Comparison of ENCODE assay signal across 8 cellular contexts in the genomic region with DNA sequence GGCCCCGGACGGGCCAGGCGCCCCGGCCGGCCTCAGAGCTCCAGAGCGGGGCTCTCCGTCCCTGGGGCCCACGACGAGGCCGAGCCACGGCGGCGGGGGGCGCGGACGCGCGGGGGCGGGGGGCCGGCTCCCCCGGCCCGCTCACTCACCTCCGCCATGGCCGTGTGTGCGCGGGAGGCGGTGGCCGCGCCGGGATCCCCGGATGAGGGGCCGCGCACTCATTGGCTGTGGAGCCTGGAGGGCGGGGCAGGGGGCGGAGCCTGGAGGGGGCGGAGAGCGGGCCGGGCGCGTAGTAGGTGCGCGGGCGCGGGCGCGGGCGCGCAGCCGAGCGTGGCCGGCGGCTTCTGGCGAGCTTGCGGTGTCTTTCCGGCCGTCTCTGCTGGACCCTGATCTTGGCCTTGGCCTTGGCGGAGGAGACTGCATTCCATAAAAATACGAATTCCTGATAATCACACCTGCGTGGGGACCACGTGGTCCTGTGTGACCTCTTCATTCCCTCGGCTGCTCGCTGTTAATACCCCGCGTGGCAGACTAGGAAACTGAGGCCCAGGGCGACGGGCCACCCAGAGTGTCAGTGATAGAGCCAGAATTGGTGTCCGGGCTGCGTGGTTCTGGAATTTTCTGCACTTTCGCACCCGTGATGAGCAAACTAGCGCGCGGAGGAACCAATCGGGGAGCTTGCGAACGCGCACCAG. TPM values are rescaled to one million over a fixed set of nuclear protein-coding genes. Genes with fewer than 3 reads are reported as not detected.
A peak's percentile ranks its signal among the peaks of the same experiment; 100 is the strongest.
DNase-seq lines count a peak whose midpoint lies in the region; ATAC-seq, FAIRE-seq and TF ChIP-seq lines count a peak whose summit lies in the region.

A gene with protein sequence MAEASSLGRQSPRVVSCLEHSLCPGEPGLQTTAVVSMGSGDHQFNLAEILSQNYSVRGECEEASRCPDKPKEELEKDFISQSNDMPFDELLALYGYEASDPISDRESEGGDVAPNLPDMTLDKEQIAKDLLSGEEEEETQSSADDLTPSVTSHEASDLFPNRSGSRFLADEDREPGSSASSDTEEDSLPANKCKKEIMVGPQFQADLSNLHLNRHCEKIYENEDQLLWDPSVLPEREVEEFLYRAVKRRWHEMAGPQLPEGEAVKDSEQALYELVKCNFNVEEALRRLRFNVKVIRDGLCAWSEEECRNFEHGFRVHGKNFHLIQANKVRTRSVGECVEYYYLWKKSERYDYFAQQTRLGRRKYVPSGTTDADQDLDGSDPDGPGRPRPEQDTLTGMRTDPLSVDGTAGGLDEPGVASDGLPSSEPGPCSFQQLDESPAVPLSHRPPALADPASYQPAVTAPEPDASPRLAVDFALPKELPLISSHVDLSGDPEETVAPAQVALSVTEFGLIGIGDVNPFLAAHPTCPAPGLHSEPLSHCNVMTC (minus strand): TSS at position 172 of the 695 bp plus-strand sequence. CDS start 14 bp downstream, at position 158.

- peak within 1 kb of the TSS; percentile 57 for H3K27ac Mint-ChIP-seq in memory B cell

- peak within 1 kb of the TSS; percentile 73 for H2AFZ ChIP-seq in H1 (ENCODE audit: low read length)

- H3K9ac ChIP-seq in H1 (replicated peaks in 1 of 4; ENCODE audit: extremely low read depth in 1 of 4, low read depth in 3 of 4, low read length in 3 of 4): peak within 1 kb of the TSS; percentile 54 to 97 (median 64)

- peak within 1 kb of the TSS; percentile 94 for H4K5ac ChIP-seq in H1 (ENCODE audit: insufficient read length, low read depth, low read length)

- H3K4ac ChIP-seq in H1 (replicated peaks; ENCODE audit: insufficient read length, low read depth, low read length): peak within 1 kb of the TSS; percentile 99

- H2BK20ac ChIP-seq in H1 (ENCODE audit: low read length): no peak within 1 kb of the TSS

- no peak within 1 kb of the TSS for H3K14ac ChIP-seq in H1 (ENCODE audit: insufficient read length)

- H3K23ac ChIP-seq in H1 (ENCODE audit: insufficient read length): no peak within 1 kb of the TSS

- H2BK120ac ChIP-seq in H1 (replicated peaks; ENCODE audit: low read depth, low read length): peak within 1 kb of the TSS; percentile 72

- peak; percentile 79 for TF ChIP-seq POLR2A in A549 (IDR thresholded peaks at IDR 0.05; ENCODE audit: low read length)
- TF ChIP-seq POLR2A in H1 (IDR thresholded peaks at IDR 0.05; ENCODE audit: control extremely low read depth in 1 of 2, low read depth in 2 of 2, low read length in 2 of 2): peak; percentile 73 to 87

- no peaks in the 10 kb centered on the region; a peak in 3 of 8 replicates for H3K36me3 ChIP-seq in H1 (ENCODE audit: control insufficient read depth in 2 of 4, insufficient read depth in 4 of 4, low read length in 3 of 4)

- no peaks in the 10 kb centered on the region for H3K9me3 ChIP-seq in A549
- H3K9me3 ChIP-seq in H1 (ENCODE audit: insufficient read depth in 2 of 2, low read depth in 1 of 2, low read length in 1 of 2): no peaks in the 10 kb centered on the region

- WGBS in A549 (ENCODE audit: missing lambda C conversion rate): 28% methylated on average over 36 of the region's 77 CpGs
- WGBS in H1 (ENCODE audit: extremely low coverage in 1 of 2, insufficient coverage in 1 of 2, insufficient read length in 1 of 2, insufficient replicate concordance in 2 of 2, low coverage in 1 of 2, low lambda C conversion rate in 2 of 2, missing lambda C conversion rate in 1 of 2), 2 experiments: 51% methylated on average over 15 of the region's 77 CpGs; no CpG with 5 or more reads in 1 of the 2 experiments

- no peaks in the 10 kb centered on the region for H3K27me3 Mint-ChIP-seq in memory B cell

- peaks cover 4% of the 10 kb centered on the region for H3K36me3 Mint-ChIP-seq in memory B cell

- peaks cover 39 to 44% of the 10 kb centered on the region in 2 experiments for H3K79me2 ChIP-seq in H1 (ENCODE audit: control insufficient read depth in 1 of 2, insufficient read depth in 2 of 2, low read length in 2 of 2)

- peaks cover 16 to 33% of the 10 kb centered on the region in 2 experiments for H4K20me1 ChIP-seq in H1 (replicated peaks in 1 of 2; ENCODE audit: control insufficient read depth in 1 of 2, insufficient read depth in 2 of 2, low read length in 2 of 2)

- peaks cover 20% of the 10 kb centered on the region for H3K79me1 ChIP-seq in H1 (ENCODE audit: low read depth, low read length)

- peak within 1 kb of the TSS; percentile 79 for H3K4me3 Mint-ChIP-seq in memory B cell

- FAIRE-seq in A549 (lab: Jason Lieb, UNC) (no peak), H1 (lab: Jason Lieb, UNC) (no peak)

- CTCF ChIA-PET in A549 (lab: Yijun Ruan, JAX): no interaction called here
- CTCF ChIA-PET in H1 (lab: Charles Lee; ENCODE audit: partially characterized antibody): interaction anchor here (1.6 kb wide), 1 partner anchor 151 kb away, joined by 3 read pairs; no protein-coding TSS in a partner anchor

- peak within 1 kb of the TSS; percentile 90 for H3K56ac ChIP-seq in H1 (replicated peaks; ENCODE audit: insufficient read length, low read depth, low read length)

- H3K27ac ChIP-seq in A549: peak within 1 kb of the TSS; percentile 92 to 99
- no peak within 1 kb of the TSS for H3K27ac ChIP-seq in H1 (ENCODE audit: low read depth, low read length)

- H3K27me3 ChIP-seq in H1 (replicated peaks in 1 of 4; ENCODE audit: control insufficient read depth in 3 of 4, extremely low read depth in 1 of 4, insufficient read depth in 3 of 4, low read length in 3 of 4): peaks cover 0 to 7% (median 4%) of the 10 kb centered on the region in 4 experiments; a peak in 3 of 7 replicates

- peak within 1 kb of the TSS; percentile 53; the same call in 1 of the 2 replicates for H2BK15ac ChIP-seq in H1 (ENCODE audit: low read length)

- H3K4me1 Mint-ChIP-seq in memory B cell: peaks cover 27% of the 10 kb centered on the region

- peak within 1 kb of the TSS; percentile 90; the same call in 1 of the 2 replicates for H2BK12ac ChIP-seq in H1 (ENCODE audit: low read depth, low read length)

- POLR2A ChIA-PET in A549 (lab: Yijun Ruan, JAX): no interaction called here
- POLR2A ChIA-PET in H1 (lab: Charles Lee; ENCODE audit: partially characterized antibody): interaction anchor here (0.6 to 2.4 kb wide), 11 partner anchors 10 to 227 kb away, joined by 3 to 9 read pairs (median 4); no protein-coding TSS in a partner anchor

- peaks cover 17% of the 10 kb centered on the region; the same call in 2 of the 3 replicates for H3K4me1 ChIP-seq in A549
- H3K4me1 ChIP-seq in H1 (replicated peaks in 1 of 4; ENCODE audit: control insufficient read depth in 3 of 4, insufficient read depth in 4 of 4, low read length in 3 of 4): peaks cover 0 to 15% (median 9%) of the 10 kb centered on the region in 4 experiments; a peak in 6 of 7 replicates

- peak; percentile 95 for ATAC-seq in A549
- ATAC-seq in GM18519 (IDR thresholded peaks at IDR 0.05; ENCODE audit: low FRiP score, unreplicated experiment): peak; percentile 48
- ATAC-seq in HG03139 (IDR thresholded peaks at IDR 0.05; ENCODE audit: unreplicated experiment): peak; percentile 66
- peak; percentile 98 for ATAC-seq in memory B cell (ENCODE audit: low read depth)

- peaks cover 9% of the 10 kb centered on the region; the same call in 1 of the 2 replicates for H3K23me2 ChIP-seq in H1 (ENCODE audit: low read depth, low read length)

- no peaks in the 10 kb centered on the region for H3K9me3 Mint-ChIP-seq in memory B cell

- H2AK5ac ChIP-seq in H1 (ENCODE audit: low read depth, low read length): peak within 1 kb of the TSS; percentile 75; the same call in 1 of the 2 replicates

- H3K4me2 ChIP-seq in A549 (peak within 1 kb of the TSS; percentile 93), H1 (ENCODE audit: insufficient read depth in 1 of 2, low read depth in 2 of 2, low read length in 2 of 2) (peak within 1 kb of the TSS; percentile 83 to 94)

- H2BK5ac ChIP-seq in H1 (ENCODE audit: low read depth, low read length): no peak within 1 kb of the TSS; the same call in 1 of the 2 replicates

- TF ChIP-seq CTCF in A549 (IDR thresholded peaks at IDR 0.05): no peak
- no peak for TF ChIP-seq CTCF in H1 (IDR thresholded peaks at IDR 0.05; ENCODE audit: control extremely low read depth in 1 of 3, insufficient read depth in 1 of 3, low read depth in 1 of 3, low read length in 3 of 3)

- H4K91ac ChIP-seq in H1 (replicated peaks; ENCODE audit: insufficient read length, low read length): peak within 1 kb of the TSS; percentile 85

- DNase-seq in A549 (ENCODE audit: low read depth in 1 of 2, low spot score in 1 of 2) (peak; percentile 80), NCI-H748 treated with DMSO at 0.1 percent for 48 hours (lab: John Stamatoyannopoulos, UW) (peak; percentile 30), H1 (ENCODE audit: low read depth in 1 of 2, low spot score in 2 of 2) (peak; percentile 44 to 100), memory B cell (ENCODE audit: low spot score in 2 of 2) (peak; percentile 96 to 99)
- peak; percentile 77 to 82 for DNase-seq in activated CD8-positive, alpha-beta memory T cell treated with anti-CD3 and anti-CD28 coated beads for 4 hours (ENCODE audit: low read depth in 2 of 2)
- DNase-seq in stimulated activated CD4-positive, alpha-beta T cell treated with anti-CD3 and anti-CD28 coated beads, TNF-alpha, amount 100 ng/mL, for 48 hours (ENCODE audit: low read depth in 3 of 3): peak; percentile 79 to 86 (median 84)

- peak within 1 kb of the TSS; percentile 85; the same call in 1 of the 2 replicates for H3K18ac ChIP-seq in H1 (ENCODE audit: extremely low read depth, low read length)

- no peak for TF ChIP-seq EP300 in A549 (IDR thresholded peaks at IDR 0.05)
- no peak for TF ChIP-seq EP300 in H1 (IDR thresholded peaks at IDR 0.05; ENCODE audit: borderline replicate concordance in 1 of 2, low read depth in 2 of 2, low read length in 2 of 2)

- H3K4me3 ChIP-seq in A549: peak within 1 kb of the TSS; percentile 94
- H3K4me3 ChIP-seq in H1 (ENCODE audit: extremely low read depth in 1 of 4, insufficient read depth in 2 of 4, low read depth in 3 of 4, low read length in 4 of 4): peak within 1 kb of the TSS; percentile 52 to 85 (median 61)

- no peak for TF ChIP-seq RAD21 in A549 (conservative IDR thresholded peaks at IDR 0.05 in 1 of 2, IDR thresholded peaks at IDR 0.05 in 1 of 2)
- no peak for TF ChIP-seq RAD21 in H1 (IDR thresholded peaks at IDR 0.05 in 1 of 2, conservative IDR thresholded peaks at IDR 0.05 in 1 of 2; ENCODE audit: low read depth in 2 of 2, low read length in 2 of 2)

- peak within 1 kb of the TSS; percentile 97 for H4K8ac ChIP-seq in H1 (ENCODE audit: extremely low read depth, insufficient read depth, low read length)

RNA-seq across cellular contexts. Expression of the gene that starts here (rescaled TPM):
- polyA plus RNA-seq in A549 (2011; rRNA removed) (8.8 and 15.2 TPM in 2 replicates), A549 (2017; fragmentation: RNase III; extraction: RNeasy Plus Mini Kit Qiagen cat#74134 plus additional on column Dnase treatment) (9.3 to 11.5 TPM (median 11.2 TPM) in 3 replicates), H1 (2011; rRNA removed) (30.3 and 53.1 TPM in 2 replicates)
- 9.2 and 13.2 TPM in 2 replicates for polyA plus RNA-seq in A549 (2012; cell fraction: cytosol; rRNA removed)
- polyA plus RNA-seq in A549 (2012; cell fraction: nucleus; rRNA removed): 29.6 and 40.2 TPM in 2 replicates
- 27.5 and 61.5 TPM in 2 replicates for polyA minus RNA-seq in A549 (2011; rRNA and poly(A)+ RNA removed)
- total RNA-seq in H1 (2021; fragmentation: NEBNext Ultra II Directional; extraction: Animal tissue kit (Norgen Biotek cat#: 25700)): 45.7 and 48.3 TPM in 2 replicates
- 23.4 TPM for polyA plus RNA-seq in H1 (2011; cell fraction: cytosol; rRNA removed)
- polyA plus RNA-seq in H1 (2011; cell fraction: nucleus; rRNA removed): 73.3 TPM
- 44.7 to 62.6 TPM (median 54.6 TPM) in 4 replicates for polyA plus RNA-seq in H1 (2012, experiment 1 of 2)
- 23.4 TPM for polyA plus RNA-seq in H1 (2012, experiment 2 of 2)
- polyA plus RNA-seq in H1 (2013, experiment 1 of 2): 29.9 TPM
- polyA plus RNA-seq in H1 (2013, experiment 2 of 2): 30.9 TPM
- 72.4 and 80.0 TPM in 2 replicates for polyA minus RNA-seq in H1 (2011; rRNA and poly(A)+ RNA removed)
- 28.2 TPM for polyA minus RNA-seq in H1 (2011; cell fraction: cytosol; rRNA and poly(A)+ RNA removed)
- polyA minus RNA-seq in H1 (2011; cell fraction: nucleus; rRNA and poly(A)+ RNA removed): 54.0 TPM

Comparison
In these comparisons a context has a peak if more than half of its experiments do, and no peak if none do; other contexts are left out.
1. ATAC-seq: peak in every context shown above with its lines; median percentile 98 in memory B cell; 95 in A549; 66 in HG03139; 48 in GM18519.
2. DNase-seq: peak in every context shown above with its lines; median percentile 98 in memory B cell; 84 in stimulated activated CD4-positive, alpha-beta T cell treated with anti-CD3 and anti-CD28 coated beads, TNF-alpha, amount 100 ng/mL, for 48 hours; 80 in A549; 80 in activated CD8-positive, alpha-beta memory T cell treated with anti-CD3 and anti-CD28 coated beads for 4 hours; 72 in H1; 30 in NCI-H748 treated with DMSO at 0.1 percent for 48 hours.